ENCODE assay signal across 18 cellular contexts in the genomic region with DNA sequence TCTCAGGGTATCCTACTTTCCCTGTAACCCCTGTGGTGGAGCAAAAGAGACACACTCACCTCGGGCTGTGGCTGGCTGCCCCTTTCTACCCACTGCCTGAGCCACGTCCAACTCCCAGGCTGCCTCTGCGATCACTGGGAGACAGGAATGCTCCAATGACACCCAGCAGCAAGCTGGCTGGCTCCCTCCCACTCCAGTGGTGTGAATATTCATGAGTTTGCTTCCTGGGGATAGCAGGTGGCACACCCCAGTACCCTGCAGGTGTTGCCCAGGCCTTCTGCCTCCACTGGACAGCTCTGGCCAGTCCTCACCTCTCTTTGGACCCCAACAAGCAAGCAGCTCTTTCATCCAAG. TPM values are rescaled to one million over a fixed set of nuclear protein-coding genes. Genes with fewer than 3 reads are reported as not detected.
DNase-seq lines count a peak whose midpoint lies in the region; ATAC-seq, FAIRE-seq and TF ChIP-seq lines count a peak whose summit lies in the region.
"Had no signal": no experiment of that assay in that cellular context is flagged by ENCODE, and none has a peak within 500 bp of the region (broad histone marks: within the 10 kb centered on the region; RNA-seq: fewer than 3 reads in every experiment).

No MANE protein-coding gene starts in this region.

- peak overlapping the region; percentile 40 for H3K27ac ChIP-seq in angular gyrus (ENCODE audit: low read depth, low read length)
- H3K27ac ChIP-seq: C4-2B, RWPE1 had no signal

- FAIRE-seq in GM12891 (lab: Jason Lieb, UNC) (no peak), H54 (lab: Jason Lieb, UNC) (no peak)
- FAIRE-seq: GM19239, K562 had no signal

- TF ChIP-seq POLR2A in GM12891 (IDR thresholded peaks at IDR 0.05; ENCODE audit: low read depth, low read length) (no peak), H54 (IDR thresholded peaks at IDR 0.05; ENCODE audit: low read depth, low read length) (no peak)

- DNase-seq in NCI-H526 (lab: John Stamatoyannopoulos, UW) = peak; percentile 5 to 58
- DNase-seq in NCI-H526 treated with DMSO at 0.1 percent for 48 hours (lab: John Stamatoyannopoulos, UW) = no peak
- DNase-seq in kidney tubule cell (ENCODE audit: low spot score) = peak; percentile 40
- no peak for DNase-seq in GM12891 (ENCODE audit: insufficient read length, low spot score)
- no peak for DNase-seq in H54 (ENCODE audit: insufficient read length, low spot score)
- no peak for DNase-seq in left colon
- DNase-seq: COR-L47, DMS53, MV-4-11, NCI-H1417 treated with DMSO at 0.1 percent for 48 hours, NCI-H345 had no signal

- intact Hi-C loops in left colon (cut with DNase I, micrococcal nuclease) = no loop called here

- ATAC-seq in left colon = no peak
- ATAC-seq: HCT116, K562 had no signal

TF ChIP-seq in GM12891, 5 proteins besides CTCF, POLR2A, EP300 and RAD21:
- TF ChIP-seq POU2F2 (IDR thresholded peaks at IDR 0.05; ENCODE audit: low read depth, low read length) = no peak
- no peak for TF ChIP-seq SPI1 (IDR thresholded peaks at IDR 0.05; ENCODE audit: low read depth, low read length)
- TF ChIP-seq TAF1 (IDR thresholded peaks at IDR 0.05; ENCODE audit: low read depth, low read length) = no peak
- no peak for TF ChIP-seq PAX5 (IDR thresholded peaks at IDR 0.05; ENCODE audit: insufficient read depth, low read length, severe bottlenecking)
- no peak for TF ChIP-seq POLR2AphosphoS5 (IDR thresholded peaks at IDR 0.05; ENCODE audit: low read depth, low read length)

RNA-seq across cellular contexts. Expression of a gene that starts 9.7 kb away (rescaled TPM):
- 0.05 TPM for polyA plus RNA-seq in GM12891 (2012; ENCODE audit: low read depth, missing spikeins)
- total RNA-seq in left colon = 10 to 100 TPM; 12.1 to 17.4 TPM

RNA-seq across cellular contexts. Expression of a gene that starts 18.2 kb away (rescaled TPM):
- not detected for polyA plus RNA-seq in GM12891 (2012; ENCODE audit: low read depth, missing spikeins)
- under 1 TPM; 0.11 to 0.27 TPM for total RNA-seq in left colon
- total RNA-seq: A673 had no signal

RNA-seq across cellular contexts. Expression of a gene that starts 27.0 kb away (rescaled TPM):
- 68.0 TPM for polyA plus RNA-seq in GM12891 (2012; ENCODE audit: low read depth, missing spikeins)
- 10 to 100 TPM; 36.4 to 48.3 TPM for total RNA-seq in left colon

RNA-seq across cellular contexts. Expression of a gene that starts 42.2 kb away (rescaled TPM):
- polyA plus RNA-seq in GM12891 (2012; ENCODE audit: low read depth, missing spikeins) = 8.4 TPM
- total RNA-seq in left colon = 10 to 100 TPM; 29.4 to 58.2 TPM

RNA-seq across cellular contexts. Expression of a gene that starts 59.2 kb away (rescaled TPM):
- polyA plus RNA-seq in GM12891 (2012; ENCODE audit: low read depth, missing spikeins) = not detected
- not detected for total RNA-seq in left colon
- total RNA-seq: A673, K562 had no signal

Comparison
In these comparisons a context has a peak if more than half of its experiments do, and no peak if none do; other contexts are left out.
1. DNase-seq: peak in NCI-H526 (2 of 2) and kidney tubule cell (single experiment); none in NCI-H526 treated with DMSO at 0.1 percent for 48 hours (single experiment), GM12891 (single experiment), H54 (single experiment) and left colon (0 of 2).